16 cellular contexts compared by ENCODE assay signal in genomic region chr9:123453058-123453667, GRCh38.
DNase-seq lines count a peak whose midpoint lies in the region; ATAC-seq lines count a peak whose summit lies in the region.
"Had no signal": no experiment of that assay in that cellular context is flagged by ENCODE, and none has a peak within 500 bp of the region (broad histone marks: within the 10 kb centered on the region; RNA-seq: fewer than 3 reads in every experiment).

No MANE protein-coding gene starts in this region.

- POLR2A ChIA-PET in activated naive CD8-positive, alpha-beta T cell treated with anti-CD3 and anti-CD28 coated beads, Interleukin-2, amount 10 ng/mL, durations not matched to agents 7 days and 5 days (lab: Charles Lee): no interaction called here

- no peaks in the 10 kb centered on the region for H3K9me3 Mint-ChIP-seq in activated naive CD8-positive, alpha-beta T cell treated with anti-CD3 and anti-CD28 coated beads, Interleukin-2, amount 10 ng/mL, durations not matched to agents 7 days and 5 days
- no peaks in the 10 kb centered on the region for H3K9me3 Mint-ChIP-seq in activated naive CD8-positive, alpha-beta T cell treated with anti-CD3 and anti-CD28 coated beads, Interleukin-2, amount 50 U/mL, for 24 hours
- H3K9me3 Mint-ChIP-seq: CD8-positive, alpha-beta T cell had no signal

- intact Hi-C loops in left ventricle myocardium superior (cut with micrococcal nuclease) (no loop called here), sciatic nerve (cut with DNase I) (no loop called here)

- H3K36me3 Mint-ChIP-seq in activated naive CD8-positive, alpha-beta T cell treated with anti-CD3 and anti-CD28 coated beads, Interleukin-2, amount 10 ng/mL, durations not matched to agents 7 days and 5 days: peaks cover 3% of the 10 kb centered on the region
- peaks cover 4% of the 10 kb centered on the region for H3K36me3 Mint-ChIP-seq in activated naive CD8-positive, alpha-beta T cell treated with anti-CD3 and anti-CD28 coated beads, Interleukin-2, amount 50 U/mL, for 24 hours (ENCODE audit: low read depth)

- no peaks in the 10 kb centered on the region for H3K4me1 Mint-ChIP-seq in activated naive CD8-positive, alpha-beta T cell treated with anti-CD3 and anti-CD28 coated beads, Interleukin-2, amount 10 ng/mL, durations not matched to agents 7 days and 5 days
- H3K4me1 Mint-ChIP-seq in activated naive CD8-positive, alpha-beta T cell treated with anti-CD3 and anti-CD28 coated beads, Interleukin-2, amount 50 U/mL, for 24 hours: no peaks in the 10 kb centered on the region

- no peak overlapping the region for H3K27ac Mint-ChIP-seq in activated naive CD8-positive, alpha-beta T cell treated with anti-CD3 and anti-CD28 coated beads, Interleukin-2, amount 10 ng/mL, durations not matched to agents 7 days and 5 days
- no peak overlapping the region for H3K27ac Mint-ChIP-seq in activated naive CD8-positive, alpha-beta T cell treated with anti-CD3 and anti-CD28 coated beads, Interleukin-2, amount 50 U/mL, for 24 hours
- H3K27ac Mint-ChIP-seq: CD8-positive, alpha-beta T cell had no signal

- DNase-seq in activated naive CD8-positive, alpha-beta T cell treated with anti-CD3 and anti-CD28 coated beads, Interleukin-2, amount 10 ng/mL, durations not matched to agents 7 days and 5 days: peak; percentile 4
- no peak for DNase-seq in activated naive CD8-positive, alpha-beta T cell treated with anti-CD3 and anti-CD28 coated beads, Interleukin-2, amount 50 U/mL, for 24 hours
- peak; percentile 35 for DNase-seq in left ventricle myocardium superior
- DNase-seq in sciatic nerve (ENCODE audit: low spot score): peak; percentile 38
- no peak for DNase-seq in amniotic stem cell (lab: John Stamatoyannopoulos, UW)
- no peak for DNase-seq in NCI-H2227 (lab: John Stamatoyannopoulos, UW; ENCODE audit: unreplicated experiment)
- no peak for DNase-seq in GM19238 (ENCODE audit: insufficient read length, low spot score)
- DNase-seq: 8988T; BE2C; CD8-positive, alpha-beta T cell; H7; NCI-H1092; NCI-H510A; NCI-H82; PC-9 had no signal

- no peak overlapping the region for H3K4me3 Mint-ChIP-seq in activated naive CD8-positive, alpha-beta T cell treated with anti-CD3 and anti-CD28 coated beads, Interleukin-2, amount 10 ng/mL, durations not matched to agents 7 days and 5 days
- H3K4me3 Mint-ChIP-seq in activated naive CD8-positive, alpha-beta T cell treated with anti-CD3 and anti-CD28 coated beads, Interleukin-2, amount 50 U/mL, for 24 hours: no peak overlapping the region
- H3K4me3 Mint-ChIP-seq: CD8-positive, alpha-beta T cell had no signal

- H3K27me3 Mint-ChIP-seq in activated naive CD8-positive, alpha-beta T cell treated with anti-CD3 and anti-CD28 coated beads, Interleukin-2, amount 10 ng/mL, durations not matched to agents 7 days and 5 days: no peaks in the 10 kb centered on the region
- H3K27me3 Mint-ChIP-seq in activated naive CD8-positive, alpha-beta T cell treated with anti-CD3 and anti-CD28 coated beads, Interleukin-2, amount 50 U/mL, for 24 hours: no peaks in the 10 kb centered on the region

- no peak for ATAC-seq in activated naive CD8-positive, alpha-beta T cell treated with anti-CD3 and anti-CD28 coated beads, Interleukin-2, amount 10 ng/mL, durations not matched to agents 7 days and 5 days (ENCODE audit: low read depth)
- ATAC-seq in activated naive CD8-positive, alpha-beta T cell treated with anti-CD3 and anti-CD28 coated beads, Interleukin-2, amount 50 U/mL, for 24 hours: no peak
- ATAC-seq in left ventricle myocardium superior: peak; percentile 40
- ATAC-seq in sciatic nerve: no peak
- no peak for ATAC-seq in HG03175 (IDR thresholded peaks at IDR 0.05; ENCODE audit: unreplicated experiment)
- ATAC-seq: CD8-positive, alpha-beta T cell had no signal

Comparison
In these comparisons a context has a peak if more than half of its experiments do, and no peak if none do; other contexts are left out.
1. DNase-seq: peak in activated naive CD8-positive, alpha-beta T cell treated with anti-CD3 and anti-CD28 coated beads, Interleukin-2, amount 10 ng/mL, durations not matched to agents 7 days and 5 days (single experiment), left ventricle myocardium superior (single experiment) and sciatic nerve (single experiment); none in activated naive CD8-positive, alpha-beta T cell treated with anti-CD3 and anti-CD28 coated beads, Interleukin-2, amount 50 U/mL, for 24 hours (single experiment), amniotic stem cell (single experiment), NCI-H2227 (single experiment) and GM19238 (single experiment).